Comparison of ENCODE assay signal across 17 cellular contexts in the genomic region with DNA sequence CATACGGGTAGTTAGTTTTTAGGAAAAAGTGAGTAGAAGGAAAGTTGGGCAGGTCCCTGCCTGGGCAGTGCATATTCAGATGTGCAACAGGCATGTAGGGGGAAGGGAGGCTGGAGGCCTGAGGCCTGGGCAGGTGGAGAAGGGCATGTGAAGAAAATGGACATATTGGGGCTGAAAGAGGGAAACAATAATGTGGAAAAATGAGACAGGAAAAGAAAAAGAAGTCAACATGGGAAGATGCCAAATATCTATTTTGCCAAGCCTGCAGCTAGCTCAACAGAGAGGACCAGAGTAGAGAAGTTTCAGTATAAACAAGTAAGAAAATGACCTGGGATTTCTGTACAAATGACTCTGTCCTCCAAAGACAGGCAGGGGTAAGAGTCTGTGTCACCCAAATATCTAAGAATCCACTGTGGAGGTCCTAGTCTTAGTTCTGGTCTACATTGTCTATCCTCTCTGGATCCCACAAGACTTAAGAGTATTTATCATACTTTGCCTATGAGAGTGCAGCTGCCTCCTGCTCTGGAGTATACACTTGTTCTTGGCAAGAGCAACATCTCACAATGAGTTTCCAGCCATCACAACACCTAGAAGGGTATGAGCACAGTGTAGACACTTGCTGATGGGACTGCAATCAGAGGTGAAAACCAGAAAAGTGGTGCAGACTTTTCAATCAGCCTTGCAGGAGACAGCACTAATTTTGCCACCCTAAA.
DNase-seq lines count a peak whose midpoint lies in the region; ATAC-seq and TF ChIP-seq lines count a peak whose summit lies in the region.
"Had no signal": no experiment of that assay in that cellular context is flagged by ENCODE, and none has a peak within 500 bp of the region (broad histone marks: within the 10 kb centered on the region; RNA-seq: fewer than 3 reads in every experiment).

No MANE protein-coding gene starts in this region.

- no peak overlapping the region for H3K23ac ChIP-seq in H9 (ENCODE audit: insufficient read length, low read depth, low read length)

- no peak overlapping the region for H3K14ac ChIP-seq in H9 (ENCODE audit: insufficient read depth, low read length)

- intact Hi-C loops in lower lobe of right lung (cut with DNase I) = no loop called here

- no peak overlapping the region for H3K9ac ChIP-seq in H9 (ENCODE audit: extremely low read depth, insufficient read length, low read length)

- H3K4me1 Mint-ChIP-seq in chondrocyte (ENCODE audit: low read depth) (peaks cover 57% of the 10 kb centered on the region), H9 (peaks cover 28 to 32% of the 10 kb centered on the region in 2 experiments)
- H3K4me1 Mint-ChIP-seq in stimulated activated naive B cell treated with anti-CD40 and anti-IgM and Interleukin-4, amounts not matched to agents 10 μg/mL and 1 μg/mL and 100 μg/mL, for 72 hours = peaks cover 24 to 51% of the 10 kb centered on the region in 2 donors
- H3K4me1 Mint-ChIP-seq: natural killer cell had no signal

- H2AFZ ChIP-seq in H9 (ENCODE audit: low read length) = no peak overlapping the region
- H2AFZ ChIP-seq: PC-9 had no signal

- H3K79me2 ChIP-seq in H9 (ENCODE audit: insufficient read depth, low read length) = no peaks in the 10 kb centered on the region

- H3K4me3 ChIP-seq in lower lobe of right lung = no peak overlapping the region
- H3K4me3 ChIP-seq: pancreas, PC-9 had no signal

- no CpG with 5 or more reads among the region's 1 CpG for WGBS in H9 (ENCODE audit: extremely low coverage, insufficient read length, low lambda C conversion rate)

- no peaks in the 10 kb centered on the region for H3K36me3 ChIP-seq in lower lobe of right lung
- H3K36me3 ChIP-seq: pancreas had no signal

- no peaks in the 10 kb centered on the region for H3K79me1 ChIP-seq in H9 (ENCODE audit: insufficient read depth, low read depth, low read length, poor library complexity, severe bottlenecking)

- ATAC-seq in lower lobe of right lung = no peak
- no peak for ATAC-seq in stimulated activated naive B cell treated with anti-CD40 and anti-IgM and Interleukin-4, amounts not matched to agents 10 μg/mL and 1 μg/mL and 100 μg/mL, for 72 hours (replicated peaks)
- ATAC-seq: effector memory CD8-positive, alpha-beta T cell; natural killer cell had no signal

- H3K18ac ChIP-seq in H9 (ENCODE audit: insufficient read length, low read depth, low read length) = no peak overlapping the region

- H2BK15ac ChIP-seq in H9 (ENCODE audit: low read depth, low read length) = no peak overlapping the region

- H3T11ph ChIP-seq in H9 (ENCODE audit: low read length) = no peak overlapping the region

- H3K9me3 ChIP-seq in lower lobe of right lung = no peaks in the 10 kb centered on the region
- H3K9me3 ChIP-seq in H9 (ENCODE audit: control insufficient read depth, low read depth, low read length) = no peaks in the 10 kb centered on the region
- H3K9me3 ChIP-seq: pancreas had no signal

- H3K4me3 Mint-ChIP-seq in chondrocyte (ENCODE audit: unreplicated experiment) = no peak overlapping the region
- H3K4me3 Mint-ChIP-seq in stimulated activated naive B cell treated with anti-CD40 and anti-IgM and Interleukin-4, amounts not matched to agents 10 μg/mL and 1 μg/mL and 100 μg/mL, for 72 hours = peak overlapping the region in 1 of 2 donors; percentile 2
- H3K4me3 Mint-ChIP-seq in H9 = no peak overlapping the region
- H3K4me3 Mint-ChIP-seq: effector memory CD8-positive, alpha-beta T cell; natural killer cell had no signal

- no peak overlapping the region for H2BK120ac ChIP-seq in H9 (ENCODE audit: low read depth, low read length, poor library complexity, severe bottlenecking)

- H2AK5ac ChIP-seq in H9 (ENCODE audit: insufficient read length, low read length) = no peak overlapping the region

- no peaks in the 10 kb centered on the region for H3K36me3 Mint-ChIP-seq in chondrocyte (ENCODE audit: low read depth)
- no peaks in the 10 kb centered on the region for H3K36me3 Mint-ChIP-seq in stimulated activated naive B cell treated with anti-CD40 and anti-IgM and Interleukin-4, amounts not matched to agents 10 μg/mL and 1 μg/mL and 100 μg/mL, for 72 hours
- no peaks in the 10 kb centered on the region for H3K36me3 Mint-ChIP-seq in H9 (ENCODE audit: insufficient read depth in 1 of 3, low read depth in 3 of 3)
- H3K36me3 Mint-ChIP-seq: natural killer cell had no signal

- no peak overlapping the region for H4K5ac ChIP-seq in H9 (ENCODE audit: insufficient read length, low read depth, low read length)

- no peak overlapping the region for H4K91ac ChIP-seq in H9 (ENCODE audit: insufficient read length, low read depth, low read length)

- no peak overlapping the region for H3K4ac ChIP-seq in H9 (ENCODE audit: low read depth, low read length)

- H3K4me1 ChIP-seq in lower lobe of right lung = peaks cover 60% of the 10 kb centered on the region
- no peaks in the 10 kb centered on the region for H3K4me1 ChIP-seq in H9 (ENCODE audit: insufficient read depth, low read length)

- H2BK20ac ChIP-seq in H9 (ENCODE audit: low read depth, low read length, poor library complexity, severe bottlenecking) = no peak overlapping the region

- no peak overlapping the region for H2BK5ac ChIP-seq in H9 (ENCODE audit: insufficient read length, low read length)

- no peak overlapping the region for H3K56ac ChIP-seq in H9 (ENCODE audit: insufficient read length, low read depth, low read length)

- DNase-seq in EH (ENCODE audit: low read depth) (peak; percentile 62), chondrocyte (ENCODE audit: low spot score) (no peak), lower lobe of right lung (no peak), H9 (no peak), cerebellar cortex (ENCODE audit: low spot score) (no peak), 8988T (no peak)
- DNase-seq in stimulated activated naive B cell treated with anti-CD40 and anti-IgM and Interleukin-4, amounts not matched to agents 10 μg/mL and 1 μg/mL and 100 μg/mL, for 72 hours = no peak
- DNase-seq in activated CD4-positive, CD25-positive, alpha-beta regulatory T cell treated with anti-CD3 and anti-CD28 coated beads, Interleukin-2, amount 50 U/mL, for 72 hours = no peak
- DNase-seq: activated CD4-positive, alpha-beta T cell treated with anti-CD3 and anti-CD28 coated beads, Interleukin-2, amount 50 U/mL, for 1 hour; activated CD8-positive, alpha-beta memory T cell treated with anti-CD3 and anti-CD28 coated beads, Interleukin-2, amount 50 U/mL, for 4 hours; effector memory CD8-positive, alpha-beta T cell; natural killer cell; pancreas; PC-9; SIG-M5; stimulated activated CD4-positive, alpha-beta T cell treated with anti-CD3 and anti-CD28 coated beads, Interleukin-2, amount 100 ng/mL, for 48 hours; T-helper 1 cell had no signal

- no peak overlapping the region for H4K8ac ChIP-seq in H9 (replicated peaks; ENCODE audit: insufficient read length, low read depth, low read length)

- H3K4me2 ChIP-seq in H9 (ENCODE audit: insufficient read depth, insufficient read length, low read length) = no peak overlapping the region
- H3K4me2 ChIP-seq: PC-9 had no signal

- no peaks in the 10 kb centered on the region for H4K20me1 ChIP-seq in H9 (ENCODE audit: control insufficient read depth, insufficient read depth, insufficient read length)

- H3K27ac ChIP-seq in lower lobe of right lung (peak overlapping the region; percentile 22), H9 (ENCODE audit: insufficient read length, low read depth, low read length) (no peak overlapping the region)
- H3K27ac ChIP-seq: pancreas, PC-9 had no signal

- no peak overlapping the region for H2BK12ac ChIP-seq in H9 (ENCODE audit: insufficient read length, low read depth, low read length)

- no peaks in the 10 kb centered on the region for H3K9me3 Mint-ChIP-seq in chondrocyte (ENCODE audit: low read depth)
- H3K9me3 Mint-ChIP-seq in stimulated activated naive B cell treated with anti-CD40 and anti-IgM and Interleukin-4, amounts not matched to agents 10 μg/mL and 1 μg/mL and 100 μg/mL, for 72 hours = no peaks in the 10 kb centered on the region
- no peaks in the 10 kb centered on the region for H3K9me3 Mint-ChIP-seq in H9
- H3K9me3 Mint-ChIP-seq: effector memory CD8-positive, alpha-beta T cell; natural killer cell had no signal

- no peaks in the 10 kb centered on the region for H3K23me2 ChIP-seq in H9 (ENCODE audit: insufficient read length, low read depth, low read length, poor library complexity, severe bottlenecking)

- H3K27me3 ChIP-seq in lower lobe of right lung (ENCODE audit: low read depth) (no peaks in the 10 kb centered on the region), H9 (ENCODE audit: insufficient read depth, low read length) (no peaks in the 10 kb centered on the region)
- H3K27me3 ChIP-seq: pancreas had no signal

- H3K27me3 Mint-ChIP-seq in chondrocyte (ENCODE audit: low read depth) (no peaks in the 10 kb centered on the region), H9 (ENCODE audit: low read depth) (no peaks in the 10 kb centered on the region)
- H3K27me3 Mint-ChIP-seq in stimulated activated naive B cell treated with anti-CD40 and anti-IgM and Interleukin-4, amounts not matched to agents 10 μg/mL and 1 μg/mL and 100 μg/mL, for 72 hours = no peaks in the 10 kb centered on the region
- H3K27me3 Mint-ChIP-seq: effector memory CD8-positive, alpha-beta T cell had no signal

- H3K27ac Mint-ChIP-seq in chondrocyte (ENCODE audit: unreplicated experiment) (peak overlapping the region; percentile 41), H9 (no peak overlapping the region)
- peak overlapping the region; percentile 77 for H3K27ac Mint-ChIP-seq in stimulated activated naive B cell treated with anti-CD40 and anti-IgM and Interleukin-4, amounts not matched to agents 10 μg/mL and 1 μg/mL and 100 μg/mL, for 72 hours
- H3K27ac Mint-ChIP-seq: natural killer cell had no signal

- TF ChIP-seq CTCF in chondrocyte (IDR thresholded peaks at IDR 0.05) (no peak), lower lobe of right lung (IDR thresholded peaks at IDR 0.05) (no peak), H9 (conservative IDR thresholded peaks at IDR 0.05) (no peak)

Comparison
In these comparisons a context has a peak if more than half of its experiments do, and no peak if none do; other contexts are left out.
1. H3K27ac Mint-ChIP-seq: peak in chondrocyte (single experiment) and stimulated activated naive B cell treated with anti-CD40 and anti-IgM and Interleukin-4, amounts not matched to agents 10 μg/mL and 1 μg/mL and 100 μg/mL, for 72 hours (single experiment); none in H9 (0 of 3).